Comparison of ENCODE assay signal across 8 cellular contexts in genomic region chr3:184261270-184262165, GRCh38. TPM values are rescaled to one million over a fixed set of nuclear protein-coding genes. Genes with fewer than 3 reads are reported as not detected.
A peak's percentile ranks its signal among the peaks of the same experiment; 100 is the strongest.
DNase-seq lines count a peak whose midpoint lies in the region; ATAC-seq and TF ChIP-seq lines count a peak whose summit lies in the region.

CAMK2N2 (minus strand) TSS chr3:184261553; CDS start chr3:184261285, 268 bp downstream.

- DNase-seq in AG10803 (ENCODE audit: low read depth) (peak; percentile 25), NCI-H1694 (lab: John Stamatoyannopoulos, UW) (peak; percentile 90), T-helper 1 cell (peak; percentile 24 to 64 (median 50)), astrocyte of the hippocampus (ENCODE audit: low read depth, low spot score) (peak; percentile 64), hypothalamus (lab: John Stamatoyannopoulos, UW) (peak in 41 of 51 donors; percentile 19 to 78 (median 55)), renal cortical epithelial cell (ENCODE audit: low read depth) (peak; percentile 31)

- TF ChIP-seq CTCF in AG10803 (conservative IDR thresholded peaks at IDR 0.05; ENCODE audit: low read length): no peak

- peak; percentile 66 for ATAC-seq in GM21723 (IDR thresholded peaks at IDR 0.05; ENCODE audit: unreplicated experiment)
- no peak for ATAC-seq in GM21737 (IDR thresholded peaks at IDR 0.05; ENCODE audit: unreplicated experiment)

- peak within 1 kb of the TSS; percentile 51 for H3K4me3 ChIP-seq in AG10803 (ENCODE audit: low read length)

RNA-seq across cellular contexts. Expression of gene CAMK2N2, which starts in this region (rescaled TPM):
- 0.10 TPM in 1 of 2 replicates, not detected in the other for total RNA-seq in renal cortical epithelial cell

Comparison
In these comparisons a context has a peak if more than half of its experiments do, and no peak if none do; other contexts are left out.
1. Peak in DNase-seq in renal cortical epithelial cell; RNA of the gene not detected or under 1 TPM.
2. DNase-seq: peak in every context shown above with its lines; median percentile 90 in NCI-H1694; 64 in astrocyte of the hippocampus; 55 in hypothalamus; 50 in T-helper 1 cell; 31 in renal cortical epithelial cell; 25 in AG10803.